ENCODE assay signal across 1 cellular context in the genomic region with DNA sequence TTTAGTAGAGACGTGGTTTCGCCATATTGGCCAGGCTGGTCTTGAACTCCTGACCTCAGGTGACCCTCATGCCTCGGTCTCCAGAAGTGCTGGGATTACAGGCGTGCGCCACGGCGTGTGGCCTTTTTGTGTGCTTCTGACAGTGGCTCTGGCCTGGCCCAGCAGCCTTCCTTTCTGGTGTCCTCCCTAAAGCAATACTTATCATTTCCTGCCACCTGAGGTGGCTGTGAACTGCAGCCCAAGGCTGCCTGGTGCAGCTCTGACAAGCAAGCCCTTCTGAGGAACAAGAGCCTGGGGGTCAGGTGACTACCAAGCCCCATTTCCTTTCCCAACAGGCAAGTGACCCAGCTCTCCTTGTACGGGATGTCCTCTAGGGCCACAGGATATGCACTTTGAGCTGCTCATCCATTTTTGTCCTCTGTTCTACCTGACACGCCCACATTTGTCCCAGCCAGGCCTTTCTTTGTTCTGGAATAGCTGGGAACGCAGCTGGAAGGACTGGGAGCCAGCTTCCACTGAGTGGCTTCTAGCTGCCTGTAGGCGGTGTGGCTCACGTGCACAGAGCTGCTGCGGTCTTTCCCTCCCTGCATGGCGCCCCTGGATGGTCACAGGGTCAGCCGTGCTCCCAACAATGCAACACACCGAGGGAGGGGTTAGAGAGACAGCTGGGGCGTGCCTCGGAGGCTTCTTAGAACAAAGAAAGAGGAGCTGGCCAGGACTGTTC.
TF ChIP-seq lines count a peak whose summit lies in the region.

No MANE protein-coding gene starts in this region.

TF ChIP-seq in HepG2, 621 proteins besides CTCF, POLR2A, EP300 and RAD21 (continued from another document):
- TF ChIP-seq FOXA1 (IDR thresholded peaks at IDR 0.05) (no peak), FOXA1 (CRISPR knock-in tag; IDR thresholded peaks at IDR 0.05) (0 out of 2 replicates have a peak, but pooled peaks have one; percentile 4), ZNF550 (CRISPR knock-in tag; IDR thresholded peaks at IDR 0.05; ENCODE audit: borderline replicate concordance) (0 out of 2 replicates have a peak, but pooled peaks have one; percentile 73), TARDBP (CRISPR knock-in tag; IDR thresholded peaks at IDR 0.05) (peak; percentile 40; the same call in 1 of the 2 replicates), ZBTB4 (CRISPR knock-in tag; IDR thresholded peaks at IDR 0.05; ENCODE audit: borderline replicate concordance) (peak; percentile 80; the same call in 1 of the 2 replicates), HNF1B (CRISPR knock-in tag; IDR thresholded peaks at IDR 0.05) (peak; percentile 36; the same call in 1 of the 2 replicates), FOSL1 (CRISPR knock-in tag; IDR thresholded peaks at IDR 0.05; ENCODE audit: borderline replicate concordance) (no peak), ELF3 (CRISPR knock-in tag; IDR thresholded peaks at IDR 0.05) (0 out of 2 replicates have a peak, but pooled peaks have one; percentile 10), DNMT3B (CRISPR knock-in tag; conservative IDR thresholded peaks at IDR 0.05) (0 out of 2 replicates have a peak, but pooled peaks have one; percentile 51), SAFB2 (CRISPR knock-in tag; IDR thresholded peaks at IDR 0.05; ENCODE audit: borderline replicate concordance, low read depth) (no peak), TBX3 (IDR thresholded peaks at IDR 0.05; ENCODE audit: borderline replicate concordance) (no peak; the same call in 1 of the 2 replicates), PPARG (CRISPR knock-in tag; conservative IDR thresholded peaks at IDR 0.05) (peak; percentile 49; the same call in 1 of the 2 replicates), ATF5 (CRISPR knock-in tag; IDR thresholded peaks at IDR 0.05; ENCODE audit: low read depth) (0 out of 2 replicates have a peak, but pooled peaks have one; percentile 38), ZFP1 (CRISPR knock-in tag; IDR thresholded peaks at IDR 0.05) (no peak), ZNF713 (CRISPR knock-in tag; IDR thresholded peaks at IDR 0.05) (0 out of 2 replicates have a peak, but pooled peaks have one; percentile 45), MEIS1 (CRISPR knock-in tag; IDR thresholded peaks at IDR 0.05; ENCODE audit: borderline replicate concordance) (peak; percentile 30; the same call in 1 of the 2 replicates), ZBTB38 (CRISPR knock-in tag; IDR thresholded peaks at IDR 0.05) (no peak; the same call in 1 of the 2 replicates), CBX1 (IDR thresholded peaks at IDR 0.05; ENCODE audit: low read depth) (peak; percentile 66), NFIB (CRISPR knock-in tag; IDR thresholded peaks at IDR 0.05; ENCODE audit: borderline replicate concordance) (no peak), HIVEP1 (CRISPR knock-in tag; IDR thresholded peaks at IDR 0.05) (0 out of 2 replicates have a peak, but pooled peaks have one; percentile 32), ZNF629 (CRISPR knock-in tag; conservative IDR thresholded peaks at IDR 0.05) (peak; percentile 41; the same call in 1 of the 2 replicates), ZNF567 (CRISPR knock-in tag; IDR thresholded peaks at IDR 0.05; ENCODE audit: borderline replicate concordance) (peak; percentile 81; the same call in 1 of the 2 replicates), ZNF883 (CRISPR knock-in tag; IDR thresholded peaks at IDR 0.05; ENCODE audit: not compliant biosample characterization) (peak; percentile 36), ZNF790 (CRISPR knock-in tag; IDR thresholded peaks at IDR 0.05; ENCODE audit: borderline replicate concordance) (no peak), ASH2L (IDR thresholded peaks at IDR 0.05; ENCODE audit: insufficient read length, low read depth, low read length) (peak; percentile 20), ZNF232 (CRISPR knock-in tag; IDR thresholded peaks at IDR 0.05; ENCODE audit: borderline replicate concordance) (0 out of 2 replicates have a peak, but pooled peaks have one; percentile 55), CENPX (CRISPR knock-in tag; IDR thresholded peaks at IDR 0.05) (no peak)
- TF ChIP-seq, protein P1, sequence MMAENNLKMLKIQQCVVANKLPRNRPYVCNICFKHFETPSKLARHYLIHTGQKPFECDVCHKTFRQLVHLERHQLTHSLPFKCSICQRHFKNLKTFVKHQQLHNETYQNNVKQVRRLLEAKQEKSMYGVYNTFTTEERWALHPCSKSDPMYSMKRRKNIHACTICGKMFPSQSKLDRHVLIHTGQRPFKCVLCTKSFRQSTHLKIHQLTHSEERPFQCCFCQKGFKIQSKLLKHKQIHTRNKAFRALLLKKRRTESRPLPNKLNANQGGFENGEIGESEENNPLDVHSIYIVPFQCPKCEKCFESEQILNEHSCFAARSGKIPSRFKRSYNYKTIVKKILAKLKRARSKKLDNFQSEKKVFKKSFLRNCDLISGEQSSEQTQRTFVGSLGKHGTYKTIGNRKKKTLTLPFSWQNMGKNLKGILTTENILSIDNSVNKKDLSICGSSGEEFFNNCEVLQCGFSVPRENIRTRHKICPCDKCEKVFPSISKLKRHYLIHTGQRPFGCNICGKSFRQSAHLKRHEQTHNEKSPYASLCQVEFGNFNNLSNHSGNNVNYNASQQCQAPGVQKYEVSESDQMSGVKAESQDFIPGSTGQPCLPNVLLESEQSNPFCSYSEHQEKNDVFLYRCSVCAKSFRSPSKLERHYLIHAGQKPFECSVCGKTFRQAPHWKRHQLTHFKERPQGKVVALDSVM (CRISPR knock-in tag; IDR thresholded peaks at IDR 0.05): no peak
- TF ChIP-seq, protein P2, sequence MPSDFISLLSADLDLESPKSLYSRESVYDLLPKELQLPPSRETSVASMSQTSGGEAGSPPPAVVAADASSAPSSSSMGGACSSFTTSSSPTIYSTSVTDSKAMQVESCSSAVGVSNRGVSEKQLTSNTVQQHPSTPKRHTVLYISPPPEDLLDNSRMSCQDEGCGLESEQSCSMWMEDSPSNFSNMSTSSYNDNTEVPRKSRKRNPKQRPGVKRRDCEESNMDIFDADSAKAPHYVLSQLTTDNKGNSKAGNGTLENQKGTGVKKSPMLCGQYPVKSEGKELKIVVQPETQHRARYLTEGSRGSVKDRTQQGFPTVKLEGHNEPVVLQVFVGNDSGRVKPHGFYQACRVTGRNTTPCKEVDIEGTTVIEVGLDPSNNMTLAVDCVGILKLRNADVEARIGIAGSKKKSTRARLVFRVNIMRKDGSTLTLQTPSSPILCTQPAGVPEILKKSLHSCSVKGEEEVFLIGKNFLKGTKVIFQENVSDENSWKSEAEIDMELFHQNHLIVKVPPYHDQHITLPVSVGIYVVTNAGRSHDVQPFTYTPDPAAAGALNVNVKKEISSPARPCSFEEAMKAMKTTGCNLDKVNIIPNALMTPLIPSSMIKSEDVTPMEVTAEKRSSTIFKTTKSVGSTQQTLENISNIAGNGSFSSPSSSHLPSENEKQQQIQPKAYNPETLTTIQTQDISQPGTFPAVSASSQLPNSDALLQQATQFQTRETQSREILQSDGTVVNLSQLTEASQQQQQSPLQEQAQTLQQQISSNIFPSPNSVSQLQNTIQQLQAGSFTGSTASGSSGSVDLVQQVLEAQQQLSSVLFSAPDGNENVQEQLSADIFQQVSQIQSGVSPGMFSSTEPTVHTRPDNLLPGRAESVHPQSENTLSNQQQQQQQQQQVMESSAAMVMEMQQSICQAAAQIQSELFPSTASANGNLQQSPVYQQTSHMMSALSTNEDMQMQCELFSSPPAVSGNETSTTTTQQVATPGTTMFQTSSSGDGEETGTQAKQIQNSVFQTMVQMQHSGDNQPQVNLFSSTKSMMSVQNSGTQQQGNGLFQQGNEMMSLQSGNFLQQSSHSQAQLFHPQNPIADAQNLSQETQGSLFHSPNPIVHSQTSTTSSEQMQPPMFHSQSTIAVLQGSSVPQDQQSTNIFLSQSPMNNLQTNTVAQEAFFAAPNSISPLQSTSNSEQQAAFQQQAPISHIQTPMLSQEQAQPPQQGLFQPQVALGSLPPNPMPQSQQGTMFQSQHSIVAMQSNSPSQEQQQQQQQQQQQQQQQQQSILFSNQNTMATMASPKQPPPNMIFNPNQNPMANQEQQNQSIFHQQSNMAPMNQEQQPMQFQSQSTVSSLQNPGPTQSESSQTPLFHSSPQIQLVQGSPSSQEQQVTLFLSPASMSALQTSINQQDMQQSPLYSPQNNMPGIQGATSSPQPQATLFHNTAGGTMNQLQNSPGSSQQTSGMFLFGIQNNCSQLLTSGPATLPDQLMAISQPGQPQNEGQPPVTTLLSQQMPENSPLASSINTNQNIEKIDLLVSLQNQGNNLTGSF (CRISPR knock-in tag; IDR thresholded peaks at IDR 0.05): 0 out of 2 replicates have a peak, but pooled peaks have one; percentile 71
- TF ChIP-seq, protein P3, sequence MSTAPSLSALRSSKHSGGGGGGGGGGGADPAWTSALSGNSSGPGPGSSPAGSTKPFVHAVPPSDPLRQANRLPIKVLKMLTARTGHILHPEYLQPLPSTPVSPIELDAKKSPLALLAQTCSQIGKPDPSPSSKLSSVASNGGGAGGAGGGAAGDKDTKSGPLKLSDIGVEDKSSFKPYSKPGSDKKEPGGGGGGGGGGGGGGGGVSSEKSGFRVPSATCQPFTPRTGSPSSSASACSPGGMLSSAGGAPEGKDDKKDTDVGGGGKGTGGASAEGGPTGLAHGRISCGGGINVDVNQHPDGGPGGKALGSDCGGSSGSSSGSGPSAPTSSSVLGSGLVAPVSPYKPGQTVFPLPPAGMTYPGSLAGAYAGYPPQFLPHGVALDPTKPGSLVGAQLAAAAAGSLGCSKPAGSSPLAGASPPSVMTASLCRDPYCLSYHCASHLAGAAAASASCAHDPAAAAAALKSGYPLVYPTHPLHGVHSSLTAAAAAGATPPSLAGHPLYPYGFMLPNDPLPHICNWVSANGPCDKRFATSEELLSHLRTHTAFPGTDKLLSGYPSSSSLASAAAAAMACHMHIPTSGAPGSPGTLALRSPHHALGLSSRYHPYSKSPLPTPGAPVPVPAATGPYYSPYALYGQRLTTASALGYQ (CRISPR knock-in tag; IDR thresholded peaks at IDR 0.05): 0 out of 2 replicates have a peak, but pooled peaks have one; percentile 29
- TF ChIP-seq, protein P4, sequence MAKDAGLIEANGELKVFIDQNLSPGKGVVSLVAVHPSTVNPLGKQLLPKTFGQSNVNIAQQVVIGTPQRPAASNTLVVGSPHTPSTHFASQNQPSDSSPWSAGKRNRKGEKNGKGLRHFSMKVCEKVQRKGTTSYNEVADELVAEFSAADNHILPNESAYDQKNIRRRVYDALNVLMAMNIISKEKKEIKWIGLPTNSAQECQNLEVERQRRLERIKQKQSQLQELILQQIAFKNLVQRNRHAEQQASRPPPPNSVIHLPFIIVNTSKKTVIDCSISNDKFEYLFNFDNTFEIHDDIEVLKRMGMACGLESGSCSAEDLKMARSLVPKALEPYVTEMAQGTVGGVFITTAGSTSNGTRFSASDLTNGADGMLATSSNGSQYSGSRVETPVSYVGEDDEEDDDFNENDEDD (CRISPR knock-in tag; IDR thresholded peaks at IDR 0.05; ENCODE audit: borderline replicate concordance): peak; percentile 78; the same call in 1 of the 2 replicates
